8 cellular contexts compared by ENCODE assay signal in genomic region chr2:289362-290089, GRCh38. TPM values are rescaled to one million over a fixed set of nuclear protein-coding genes. Genes with fewer than 3 reads are reported as not detected.
DNase-seq lines count a peak whose midpoint lies in the region; ATAC-seq lines count a peak whose summit lies in the region.

No MANE protein-coding gene starts in this region.

- no peaks in the 10 kb centered on the region for H3K9me3 Mint-ChIP-seq in activated CD4-positive, alpha-beta T cell treated with anti-CD3 and anti-CD28 coated beads, Interleukin-2, amount 10 ng/mL, durations not matched to agents 7 days and 5 days
- H3K9me3 Mint-ChIP-seq in activated naive CD4-positive, alpha-beta T cell treated with anti-CD3 and anti-CD28 coated beads, Interleukin-2, amount 50 U/mL, for 72 hours: no peaks in the 10 kb centered on the region

- intact Hi-C loops in right cardiac atrium (cut with DNase I) (loop anchor here in 1 of 4 donors (5.0 kb wide), 1 partner anchor 117 kb away; no protein-coding TSS in a partner anchor), sciatic nerve (cut with DNase I) (no loop called here)

- DNase-seq in activated CD4-positive, alpha-beta T cell treated with anti-CD3 and anti-CD28 coated beads, Interleukin-2, amount 10 ng/mL, durations not matched to agents 7 days and 5 days: no peak
- DNase-seq in activated CD4-positive, alpha-beta T cell treated with anti-CD3 and anti-CD28 coated beads for 1 hour: no peak
- DNase-seq in activated naive CD4-positive, alpha-beta T cell treated with anti-CD3 and anti-CD28 coated beads, Interleukin-2, amount 50 U/mL, for 72 hours (ENCODE audit: low spot score in 2 of 2): peak in 1 of 2 donors; percentile 10
- peak; percentile 15 to 62 (median 51) for DNase-seq in right cardiac atrium
- DNase-seq in sciatic nerve (ENCODE audit: low spot score): no peak
- no peak for DNase-seq in NCI-H1694 (lab: John Stamatoyannopoulos, UW)

- WGBS in right cardiac atrium: under 1% methylated on average over 60 of the region's 60 CpGs

- no peaks in the 10 kb centered on the region for H3K27me3 ChIP-seq in right cardiac atrium (ENCODE audit: control insufficient read depth, insufficient read depth)

- H3K27me3 Mint-ChIP-seq in activated CD4-positive, alpha-beta T cell treated with anti-CD3 and anti-CD28 coated beads, Interleukin-2, amount 10 ng/mL, durations not matched to agents 7 days and 5 days: peaks cover 50% of the 10 kb centered on the region

- H3K4me1 ChIP-seq in right cardiac atrium (ENCODE audit: control insufficient read depth, insufficient read depth, low read length): peaks cover 6% of the 10 kb centered on the region

- no peak overlapping the region for H3K27ac ChIP-seq in right cardiac atrium (ENCODE audit: low read length)

- POLR2A ChIA-PET in activated CD4-positive, alpha-beta T cell treated with anti-CD3 and anti-CD28 coated beads, Interleukin-2, amount 10 ng/mL, durations not matched to agents 7 days and 5 days (lab: Charles Lee): no interaction called here

- peak overlapping the region; percentile 52 for H3K4me3 Mint-ChIP-seq in activated CD4-positive, alpha-beta T cell treated with anti-CD3 and anti-CD28 coated beads, Interleukin-2, amount 10 ng/mL, durations not matched to agents 7 days and 5 days

- H3K36me3 Mint-ChIP-seq in activated CD4-positive, alpha-beta T cell treated with anti-CD3 and anti-CD28 coated beads, Interleukin-2, amount 10 ng/mL, durations not matched to agents 7 days and 5 days (ENCODE audit: low read depth): no peaks in the 10 kb centered on the region
- H3K36me3 Mint-ChIP-seq in activated naive CD4-positive, alpha-beta T cell treated with anti-CD3 and anti-CD28 coated beads, Interleukin-2, amount 50 U/mL, for 72 hours: peaks cover 0 to 9% of the 10 kb centered on the region in 2 donors

- ATAC-seq in activated naive CD4-positive, alpha-beta T cell treated with anti-CD3 and anti-CD28 coated beads, Interleukin-2, amount 50 U/mL, for 72 hours: peak; percentile 34 to 36
- ATAC-seq in right cardiac atrium (peak; percentile 32 to 45), sciatic nerve (peak; percentile 50), HG03097 (IDR thresholded peaks at IDR 0.05; ENCODE audit: low FRiP score, unreplicated experiment) (no peak), HG03378 (IDR thresholded peaks at IDR 0.05; ENCODE audit: unreplicated experiment) (no peak)

- CTCF ChIA-PET in activated CD4-positive, alpha-beta T cell treated with anti-CD3 and anti-CD28 coated beads, Interleukin-2, amount 10 ng/mL, durations not matched to agents 7 days and 5 days (lab: Charles Lee): interaction anchor here (0.8 to 1.7 kb wide), 6 partner anchors 9 to 278 kb away, joined by 3 to 5 read pairs (median 3); no protein-coding TSS in a partner anchor

- H3K27ac Mint-ChIP-seq in activated CD4-positive, alpha-beta T cell treated with anti-CD3 and anti-CD28 coated beads, Interleukin-2, amount 10 ng/mL, durations not matched to agents 7 days and 5 days: no peak overlapping the region
- H3K27ac Mint-ChIP-seq in activated naive CD4-positive, alpha-beta T cell treated with anti-CD3 and anti-CD28 coated beads, Interleukin-2, amount 50 U/mL, for 72 hours: no peak overlapping the region

- peaks cover 5% of the 10 kb centered on the region for H3K4me1 Mint-ChIP-seq in activated CD4-positive, alpha-beta T cell treated with anti-CD3 and anti-CD28 coated beads, Interleukin-2, amount 10 ng/mL, durations not matched to agents 7 days and 5 days

- no peaks in the 10 kb centered on the region for H3K9me3 ChIP-seq in right cardiac atrium (ENCODE audit: control insufficient read depth, low read length)

- H3K4me3 ChIP-seq in right cardiac atrium (ENCODE audit: low read length): peak overlapping the region; percentile 86

RNA-seq across cellular contexts. Expression of gene ALKAL2, which starts 1.6 kb away (rescaled TPM):
- total RNA-seq in activated CD4-positive, alpha-beta T cell treated with anti-CD3 and anti-CD28 coated beads, Interleukin-2, amount 10 ng/mL, durations not matched to agents 7 days and 5 days: not detected
- under 1 TPM in 1 of 2 donors, not detected in 1; 0.95 TPM for total RNA-seq in activated naive CD4-positive, alpha-beta T cell treated with anti-CD3 and anti-CD28 coated beads, Interleukin-2, amount 50 U/mL, for 72 hours
- 1 to 10 TPM in 1 of 4 donors, under 1 TPM in 3; 0.20 to 2.9 (median 0.77) TPM for total RNA-seq in right cardiac atrium
- 0.72 TPM for polyA plus RNA-seq in right cardiac atrium
- 3.0 TPM for total RNA-seq in sciatic nerve

RNA-seq across cellular contexts. Expression of gene ACP1, which starts 24.8 kb away (rescaled TPM):
- total RNA-seq in activated CD4-positive, alpha-beta T cell treated with anti-CD3 and anti-CD28 coated beads, Interleukin-2, amount 10 ng/mL, durations not matched to agents 7 days and 5 days: 10 to 100 TPM; 85.3 to 90.8 TPM
- total RNA-seq in activated naive CD4-positive, alpha-beta T cell treated with anti-CD3 and anti-CD28 coated beads, Interleukin-2, amount 50 U/mL, for 72 hours: 100 to 1,000 TPM; 129 to 130 TPM
- total RNA-seq in right cardiac atrium (10 to 100 TPM; 58.8 to 67.3 (median 61.1) TPM), sciatic nerve (49.4 TPM)
- polyA plus RNA-seq in right cardiac atrium: 77.1 TPM

RNA-seq across cellular contexts. Expression of gene SH3YL1, which starts 25.7 kb away (rescaled TPM):
- total RNA-seq in activated CD4-positive, alpha-beta T cell treated with anti-CD3 and anti-CD28 coated beads, Interleukin-2, amount 10 ng/mL, durations not matched to agents 7 days and 5 days: 10 to 100 TPM; 19.6 to 21.0 TPM
- 10 to 100 TPM; 16.5 to 22.6 TPM for total RNA-seq in activated naive CD4-positive, alpha-beta T cell treated with anti-CD3 and anti-CD28 coated beads, Interleukin-2, amount 50 U/mL, for 72 hours
- total RNA-seq in right cardiac atrium: 10 to 100 TPM; 14.5 to 19.2 (median 16.8) TPM
- 11.8 TPM for polyA plus RNA-seq in right cardiac atrium
- total RNA-seq in sciatic nerve: 32.7 TPM

Comparison
In these comparisons a context has a peak if more than half of its experiments do, and no peak if none do; other contexts are left out.
1. DNase-seq: peak in right cardiac atrium (3 of 3); none in activated CD4-positive, alpha-beta T cell treated with anti-CD3 and anti-CD28 coated beads, Interleukin-2, amount 10 ng/mL, durations not matched to agents 7 days and 5 days (single experiment), activated CD4-positive, alpha-beta T cell treated with anti-CD3 and anti-CD28 coated beads for 1 hour (single experiment), sciatic nerve (single experiment) and NCI-H1694 (single experiment).
2. ATAC-seq: peak in activated naive CD4-positive, alpha-beta T cell treated with anti-CD3 and anti-CD28 coated beads, Interleukin-2, amount 50 U/mL, for 72 hours (2 of 2), right cardiac atrium (2 of 2) and sciatic nerve (single experiment); none in HG03097 (single experiment) and HG03378 (single experiment).